10 cellular contexts compared by ENCODE assay signal in genomic region chr14:103542545-103543088, GRCh38. TPM values are rescaled to one million over a fixed set of nuclear protein-coding genes. Genes with fewer than 3 reads are reported as not detected.
DNase-seq lines count a peak whose midpoint lies in the region; ATAC-seq lines count a peak whose summit lies in the region.
"Had no signal": no experiment of that assay in that cellular context is flagged by ENCODE, and none has a peak within 500 bp of the region (broad histone marks: within the 10 kb centered on the region; RNA-seq: fewer than 3 reads in every experiment).

No MANE protein-coding gene starts in this region.

- H3K27ac Mint-ChIP-seq in CD4-positive, alpha-beta memory T cell = no peak overlapping the region
- H3K27ac Mint-ChIP-seq: CD4-positive, CD25-positive, alpha-beta regulatory T cell had no signal

- CTCF ChIA-PET in CD4-positive, alpha-beta memory T cell (lab: Charles Lee; ENCODE audit: partially characterized antibody) = interaction anchor here (9.0 kb wide), 1 partner anchor 24 kb away, joined by 78 read pairs; the partner anchor contains the start of gene CKB

- intact Hi-C loops in CD4-positive, alpha-beta memory T cell (cut with micrococcal nuclease) = no loop called here

- DNase-seq in A172 (ENCODE audit: low spot score) (peak; percentile 57), NCI-H1092 (lab: John Stamatoyannopoulos, UW) (peak; percentile 75)
- no peak for DNase-seq in CD4-positive, alpha-beta memory T cell
- no peak for DNase-seq in activated effector memory CD4-positive, alpha-beta T cell treated with Interleukin-2 at 50 U/mL for 16 hours
- DNase-seq: CD4-positive, CD25-positive, alpha-beta regulatory T cell; GOT3 had no signal

- H3K4me1 Mint-ChIP-seq in CD4-positive, alpha-beta memory T cell = peaks cover 0 to 3% (median under 1%) of the 10 kb centered on the region in 4 donors

- peak overlapping the region; percentile 14 to 61 for H3K9ac ChIP-seq in mucosa of rectum (ENCODE audit: low read depth in 1 of 2, low read length in 2 of 2)

- H3K36me3 ChIP-seq in ectodermal cell (ENCODE audit: control insufficient read depth, insufficient read depth, low read length) (no peaks in the 10 kb centered on the region), mucosa of rectum (ENCODE audit: control insufficient read depth in 2 of 2, insufficient read depth in 2 of 2, low read length in 2 of 2) (no peaks in the 10 kb centered on the region)
- H3K36me3 ChIP-seq in CD4-positive, alpha-beta memory T cell (ENCODE audit: insufficient read depth, low read length) = no peaks in the 10 kb centered on the region

- H3K4me1 ChIP-seq in ectodermal cell (ENCODE audit: control insufficient read depth, insufficient read depth, low read length) = peaks cover 55% of the 10 kb centered on the region
- H3K4me1 ChIP-seq in mucosa of rectum (ENCODE audit: control insufficient read depth in 2 of 2, insufficient read depth in 2 of 2, low read length in 2 of 2) = peaks cover 44 to 62% of the 10 kb centered on the region in 2 donors
- H3K4me1 ChIP-seq in CD4-positive, alpha-beta memory T cell (ENCODE audit: insufficient read depth, low read length) = no peaks in the 10 kb centered on the region

- peaks cover 0 to 2% of the 10 kb centered on the region in 2 donors for H3K27me3 Mint-ChIP-seq in CD4-positive, alpha-beta memory T cell
- H3K27me3 Mint-ChIP-seq: CD4-positive, CD25-positive, alpha-beta regulatory T cell had no signal

- no peak overlapping the region for H3K4me3 Mint-ChIP-seq in CD4-positive, alpha-beta memory T cell

- POLR2A ChIA-PET in CD4-positive, alpha-beta memory T cell (lab: Charles Lee; ENCODE audit: partially characterized antibody) = no interaction called here

- H3K4me3 ChIP-seq in ectodermal cell (ENCODE audit: insufficient read depth, low read depth, low read length) = peak overlapping the region; percentile 15
- peak overlapping the region in 1 of 2 donors; percentile 13 for H3K4me3 ChIP-seq in mucosa of rectum (ENCODE audit: low read length in 2 of 2)
- H3K4me3 ChIP-seq in CD4-positive, alpha-beta memory T cell (ENCODE audit: low read length in 2 of 2) = no peak overlapping the region

- ATAC-seq in GM21526 (IDR thresholded peaks at IDR 0.05; ENCODE audit: low FRiP score, unreplicated experiment) (no peak), GM19395 (IDR thresholded peaks at IDR 0.05; ENCODE audit: unreplicated experiment) (no peak)

- no peaks in the 10 kb centered on the region for H3K36me3 Mint-ChIP-seq in CD4-positive, alpha-beta memory T cell
- H3K36me3 Mint-ChIP-seq: CD4-positive, CD25-positive, alpha-beta regulatory T cell had no signal

- H3K27me3 ChIP-seq in ectodermal cell (ENCODE audit: control insufficient read depth, insufficient read depth, low read length, poor library complexity, severe bottlenecking) (no peaks in the 10 kb centered on the region), mucosa of rectum (ENCODE audit: control insufficient read depth in 2 of 2, insufficient read depth in 2 of 2, low read length in 2 of 2) (no peaks in the 10 kb centered on the region)
- no peaks in the 10 kb centered on the region for H3K27me3 ChIP-seq in CD4-positive, alpha-beta memory T cell (ENCODE audit: insufficient read depth, low read length)

- H3K9me3 Mint-ChIP-seq in CD4-positive, alpha-beta memory T cell = no peaks in the 10 kb centered on the region
- H3K9me3 Mint-ChIP-seq: CD4-positive, CD25-positive, alpha-beta regulatory T cell had no signal

- no peaks in the 10 kb centered on the region for H3K9me3 ChIP-seq in ectodermal cell (ENCODE audit: control insufficient read depth, low read length)
- no peaks in the 10 kb centered on the region for H3K9me3 ChIP-seq in mucosa of rectum (ENCODE audit: control insufficient read depth in 2 of 2, low read length in 2 of 2)
- H3K9me3 ChIP-seq in CD4-positive, alpha-beta memory T cell (ENCODE audit: control insufficient read depth in 1 of 2, low read length in 2 of 2) = no peaks in the 10 kb centered on the region

- H3K27ac ChIP-seq in ectodermal cell (ENCODE audit: insufficient read depth, low read depth, low read length, poor library complexity, severe bottlenecking) (peak overlapping the region; percentile 98), mucosa of rectum (ENCODE audit: low read depth in 2 of 2, low read length in 2 of 2) (peak overlapping the region; percentile 56 to 59)
- no peak overlapping the region for H3K27ac ChIP-seq in CD4-positive, alpha-beta memory T cell (ENCODE audit: low read depth, low read length)

- 1% methylated on average over 18 of the region's 18 CpGs for WGBS in ectodermal cell, 2 experiments

RNA-seq across cellular contexts. Expression of gene TRMT61A, which starts 13.6 kb away (rescaled TPM):
- 8.5 and 10.2 TPM in 2 replicates for total RNA-seq in A172 (2014; rRNA removed; shearing (Covaris generic))
- 4.6 TPM for polyA plus RNA-seq in ectodermal cell (2013, experiment 1 of 4)
- polyA plus RNA-seq in ectodermal cell (2013, experiment 2 of 4) = 4.4 TPM
- polyA plus RNA-seq in ectodermal cell (2013, experiment 3 of 4) = 3.9 TPM
- polyA plus RNA-seq in ectodermal cell (2013, experiment 4 of 4) = 3.8 TPM
- total RNA-seq in CD4-positive, alpha-beta memory T cell = 10 to 100 TPM; 14.0 TPM
- polyA plus RNA-seq in CD4-positive, alpha-beta memory T cell = 1 to 10 TPM; 4.6 to 9.3 TPM

RNA-seq across cellular contexts. Expression of gene BAG5, which starts 19.8 kb away (rescaled TPM):
- total RNA-seq in A172 (2014; rRNA removed; shearing (Covaris generic)) = 21.0 and 24.8 TPM in 2 replicates
- polyA plus RNA-seq in ectodermal cell (2013, experiment 1 of 4) = 28.7 TPM
- 26.9 TPM for polyA plus RNA-seq in ectodermal cell (2013, experiment 2 of 4)
- polyA plus RNA-seq in ectodermal cell (2013, experiment 3 of 4) = 18.3 TPM
- 21.0 TPM for polyA plus RNA-seq in ectodermal cell (2013, experiment 4 of 4)
- 10 to 100 TPM; 37.0 to 37.1 TPM for total RNA-seq in CD4-positive, alpha-beta memory T cell
- 10 to 100 TPM; 33.1 to 39.5 TPM for polyA plus RNA-seq in CD4-positive, alpha-beta memory T cell

RNA-seq across cellular contexts. Expression of gene CKB, which starts 20.0 kb away (rescaled TPM):
- total RNA-seq in A172 (2014; rRNA removed; shearing (Covaris generic)) = 13.2 and 40.3 TPM in 2 replicates
- polyA plus RNA-seq in ectodermal cell (2013, experiment 1 of 4) = 293 TPM
- polyA plus RNA-seq in ectodermal cell (2013, experiment 2 of 4) = 253 TPM
- polyA plus RNA-seq in ectodermal cell (2013, experiment 3 of 4) = 281 TPM
- 303 TPM for polyA plus RNA-seq in ectodermal cell (2013, experiment 4 of 4)
- 1 to 10 TPM; 2.8 to 3.0 TPM for total RNA-seq in CD4-positive, alpha-beta memory T cell
- 1 to 10 TPM; 2.0 to 2.1 TPM for polyA plus RNA-seq in CD4-positive, alpha-beta memory T cell

RNA-seq across cellular contexts. Expression of gene COA8, which starts 20.1 kb away (rescaled TPM):
- 24.8 and 25.3 TPM in 2 replicates for total RNA-seq in A172 (2014; rRNA removed; shearing (Covaris generic))
- polyA plus RNA-seq in ectodermal cell (2013, experiment 1 of 4) = 28.8 TPM
- polyA plus RNA-seq in ectodermal cell (2013, experiment 2 of 4) = 32.2 TPM
- polyA plus RNA-seq in ectodermal cell (2013, experiment 3 of 4) = 31.8 TPM
- 51.8 TPM for polyA plus RNA-seq in ectodermal cell (2013, experiment 4 of 4)
- total RNA-seq in CD4-positive, alpha-beta memory T cell = 10 to 100 TPM; 26.1 to 29.2 TPM
- 10 to 100 TPM; 52.9 to 63.9 TPM for polyA plus RNA-seq in CD4-positive, alpha-beta memory T cell

Comparison
In these comparisons a context has a peak if more than half of its experiments do, and no peak if none do; other contexts are left out.
1. DNase-seq: peak in A172 (single experiment) and NCI-H1092 (single experiment); none in CD4-positive, alpha-beta memory T cell (0 of 5) and activated effector memory CD4-positive, alpha-beta T cell treated with Interleukin-2 at 50 U/mL for 16 hours (single experiment).